In the genomic region with DNA sequence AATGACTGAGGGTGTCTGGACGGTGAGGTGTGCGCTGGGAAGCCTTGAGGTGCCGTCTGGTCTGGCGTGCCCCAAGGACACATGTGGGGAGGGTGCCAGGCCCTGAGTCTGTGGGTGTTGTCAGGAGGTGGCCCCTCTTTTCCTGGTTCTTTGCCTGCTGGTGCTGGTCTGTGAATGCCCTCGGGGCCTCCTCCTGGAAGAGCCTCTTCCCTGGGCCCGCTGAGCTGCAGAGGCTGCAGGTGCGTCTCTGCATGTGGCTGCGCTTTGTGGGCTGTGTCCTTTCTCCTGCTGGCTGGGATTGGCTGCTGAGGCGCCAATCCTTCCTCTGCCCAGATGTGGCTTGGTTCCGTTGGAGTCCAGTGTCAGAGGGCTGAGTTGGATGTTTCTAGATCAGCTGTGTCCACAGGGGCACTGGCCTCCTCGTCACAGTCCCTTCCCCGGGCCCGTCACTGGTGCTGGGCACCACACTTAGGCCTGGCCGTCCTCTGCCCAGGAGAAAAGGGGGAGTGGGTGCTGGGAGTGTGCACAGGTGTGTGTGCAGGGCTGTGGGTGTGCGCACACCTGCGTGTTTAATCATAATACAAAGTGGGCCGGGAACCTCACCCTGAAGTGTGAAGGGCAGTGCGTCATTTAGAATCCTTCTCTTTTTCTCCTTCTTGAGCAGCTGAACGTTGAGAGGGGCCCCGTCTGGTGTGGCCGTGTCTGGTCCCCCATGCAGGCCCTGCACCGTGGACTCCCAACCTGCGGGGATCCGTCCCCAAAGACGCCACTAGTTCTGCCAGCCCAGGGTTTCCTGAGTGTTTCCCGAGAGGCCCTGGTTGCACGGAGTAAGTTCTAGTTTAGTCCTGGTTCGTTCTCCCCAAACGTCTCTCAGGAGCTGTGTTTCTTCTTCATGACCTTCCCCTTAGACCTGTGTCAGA, we compare ENCODE assay signal across 26 cellular contexts. TPM values are rescaled to one million over a fixed set of nuclear protein-coding genes. Genes with fewer than 3 reads are reported as not detected.
DNase-seq lines count a peak whose midpoint lies in the region; ATAC-seq, FAIRE-seq and TF ChIP-seq lines count a peak whose summit lies in the region.
"Had no signal": no experiment of that assay in that cellular context is flagged by ENCODE, and none has a peak within 500 bp of the region (broad histone marks: within the 10 kb centered on the region; RNA-seq: fewer than 3 reads in every experiment).

No MANE protein-coding gene starts in this region.

- H3K27me3 Mint-ChIP-seq in T-helper 17 cell (no peaks in the 10 kb centered on the region), natural killer cell (ENCODE audit: low read depth in 2 of 2) (peaks cover 0 to 2% of the 10 kb centered on the region in 2 donors)
- H3K27me3 Mint-ChIP-seq in CD8-positive, alpha-beta memory T cell = no peaks in the 10 kb centered on the region
- H3K27me3 Mint-ChIP-seq: activated naive CD8-positive, alpha-beta T cell treated with anti-CD3 and anti-CD28 coated beads, Interleukin-2, amount 50 U/mL, for 24 hours; CD4-positive, CD25-positive, alpha-beta regulatory T cell; naive B cell; T-cell had no signal

- H3K4me3 Mint-ChIP-seq in T-helper 17 cell = no peak overlapping the region
- no peak overlapping the region for H3K4me3 Mint-ChIP-seq in natural killer cell
- peak overlapping the region in 1 of 7 donors; percentile 40 for H3K4me3 Mint-ChIP-seq in CD8-positive, alpha-beta memory T cell
- H3K4me3 Mint-ChIP-seq: activated naive CD8-positive, alpha-beta T cell treated with anti-CD3 and anti-CD28 coated beads, Interleukin-2, amount 50 U/mL, for 24 hours; naive B cell; T-cell had no signal

- peak overlapping the region; percentile 39 for H3K27ac Mint-ChIP-seq in T-helper 17 cell
- no peak overlapping the region for H3K27ac Mint-ChIP-seq in natural killer cell
- H3K27ac Mint-ChIP-seq in CD8-positive, alpha-beta memory T cell = peak overlapping the region in 1 of 8 donors; percentile 44
- H3K27ac Mint-ChIP-seq: activated naive CD8-positive, alpha-beta T cell treated with anti-CD3 and anti-CD28 coated beads, Interleukin-2, amount 50 U/mL, for 24 hours; CD4-positive, CD25-positive, alpha-beta regulatory T cell; T-cell had no signal

- ATAC-seq in right lobe of liver (no peak), HepG2 (no peak; the same call in 2 of the 3 replicates), T-helper 17 cell (no peak), natural killer cell (no peak), HG03354 (IDR thresholded peaks at IDR 0.05; ENCODE audit: poor library complexity, severe bottlenecking, unreplicated experiment) (no peak)
- ATAC-seq: activated naive CD8-positive, alpha-beta T cell treated with anti-CD3 and anti-CD28 coated beads, Interleukin-2, amount 50 U/mL, for 24 hours; left colon; T-cell had no signal

- H3K4me3 ChIP-seq in right lobe of liver (no peak overlapping the region), HepG2 (replicated peaks in 1 of 3; ENCODE audit: insufficient read depth in 1 of 3, low read depth in 2 of 3, low read length in 3 of 3) (no peak overlapping the region)
- H3K4me3 ChIP-seq in CD8-positive, alpha-beta memory T cell (ENCODE audit: low read length) = no peak overlapping the region

- TF ChIP-seq POLR2A in right lobe of liver (IDR thresholded peaks at IDR 0.05) = no peak
- TF ChIP-seq POLR2A in HepG2 (IDR thresholded peaks at IDR 0.05; ENCODE audit: insufficient read depth in 1 of 2, low read depth in 2 of 2, low read length in 2 of 2) = no peak

- no peak overlapping the region for H3K9ac ChIP-seq in HepG2 (ENCODE audit: insufficient read depth, low read depth, low read length)

- TF ChIP-seq CTCF in right lobe of liver (IDR thresholded peaks at IDR 0.05) (no peak), HepG2 (CRISPR knock-in tag; IDR thresholded peaks at IDR 0.05) (no peak), natural killer cell (IDR thresholded peaks at IDR 0.05) (no peak)

- no peak overlapping the region for H3K4me2 ChIP-seq in HepG2 (ENCODE audit: low read depth, low read length)

- H3K27ac ChIP-seq in right lobe of liver (no peak overlapping the region), HepG2 (ENCODE audit: extremely low read length, insufficient read depth, low read length) (no peak overlapping the region)
- H3K27ac ChIP-seq in CD8-positive, alpha-beta memory T cell (ENCODE audit: low read depth, low read length) = no peak overlapping the region

- H4K20me1 ChIP-seq in HepG2 (ENCODE audit: insufficient read depth, low read length) = no peaks in the 10 kb centered on the region

- H3K4me1 ChIP-seq in right lobe of liver (peaks cover 0 to 8% (median 0%) of the 10 kb centered on the region in 4 donors), HepG2 (ENCODE audit: insufficient read depth, low read length) (peaks cover 26% of the 10 kb centered on the region)
- no peaks in the 10 kb centered on the region for H3K4me1 ChIP-seq in CD8-positive, alpha-beta memory T cell (ENCODE audit: insufficient read depth, low read length)

- H3K36me3 ChIP-seq in right lobe of liver (no peaks in the 10 kb centered on the region), HepG2 (replicated peaks in 1 of 2; ENCODE audit: control insufficient read depth in 1 of 2, insufficient read depth in 2 of 2, low read length in 2 of 2) (no peaks in the 10 kb centered on the region)
- no peaks in the 10 kb centered on the region for H3K36me3 ChIP-seq in CD8-positive, alpha-beta memory T cell (ENCODE audit: insufficient read depth, low read length)

- H3K36me3 Mint-ChIP-seq in T-helper 17 cell (ENCODE audit: low read depth) = peaks cover 2% of the 10 kb centered on the region
- no peaks in the 10 kb centered on the region for H3K36me3 Mint-ChIP-seq in natural killer cell
- H3K36me3 Mint-ChIP-seq in CD8-positive, alpha-beta memory T cell = peaks cover 4 to 31% (median 6%) of the 10 kb centered on the region in 3 donors

- H3K9me3 ChIP-seq in right lobe of liver (no peaks in the 10 kb centered on the region), HepG2 (ENCODE audit: low read length) (no peaks in the 10 kb centered on the region), T-helper 17 cell (ENCODE audit: control insufficient read depth, low read length, poor library complexity, severe bottlenecking) (no peaks in the 10 kb centered on the region)
- no peaks in the 10 kb centered on the region for H3K9me3 ChIP-seq in CD8-positive, alpha-beta memory T cell (ENCODE audit: low read length)

- BruUV-seq in HepG2 (replicated peaks; lab: Mats Ljungman, UMichigan) = no TSS peak

- in situ Hi-C loops in HepG2 (cut with HindIII; ENCODE audit: extremely low pct_ligation_motif_present, low pct_unique_long_range_greater_than_20kb) = no loop called here

- H3K4me1 Mint-ChIP-seq in T-helper 17 cell = peaks cover 9% of the 10 kb centered on the region
- no peaks in the 10 kb centered on the region for H3K4me1 Mint-ChIP-seq in natural killer cell
- H3K4me1 Mint-ChIP-seq in CD8-positive, alpha-beta memory T cell = peaks cover 0 to 6% (median 0%) of the 10 kb centered on the region in 3 donors
- H3K4me1 Mint-ChIP-seq: activated naive CD8-positive, alpha-beta T cell treated with anti-CD3 and anti-CD28 coated beads, Interleukin-2, amount 50 U/mL, for 24 hours had no signal

- H3K9me3 Mint-ChIP-seq in natural killer cell = no peaks in the 10 kb centered on the region
- no peaks in the 10 kb centered on the region for H3K9me3 Mint-ChIP-seq in CD8-positive, alpha-beta memory T cell
- H3K9me3 Mint-ChIP-seq: activated naive CD8-positive, alpha-beta T cell treated with anti-CD3 and anti-CD28 coated beads, Interleukin-2, amount 50 U/mL, for 24 hours; CD4-positive, CD25-positive, alpha-beta regulatory T cell; naive B cell; T-cell had no signal

- TF ChIP-seq EP300 in HepG2 (IDR thresholded peaks at IDR 0.05; ENCODE audit: low read depth in 2 of 2, low read length in 2 of 2) (no peak), HepG2 (CRISPR knock-in tag; IDR thresholded peaks at IDR 0.05; ENCODE audit: borderline replicate concordance) (no peak)

- POLR2A ChIA-PET in HepG2 (lab: Yijun Ruan, JAX) = no interaction called here
- POLR2A ChIA-PET in CD8-positive, alpha-beta memory T cell (lab: Charles Lee) = no interaction called here

- intact Hi-C loops in right lobe of liver (cut with DNase I) = no loop called here
- intact Hi-C loops in HepG2 (cut with micrococcal nuclease; ENCODE audit: unreplicated experiment) = no loop called here
- intact Hi-C loops in natural killer cell (cut with micrococcal nuclease) = no loop called here

- CTCF ChIA-PET in HepG2 (lab: Yijun Ruan, JAX; ENCODE audit: low intra/inter-chr PET ratio, low total read pairs) = no interaction called here
- CTCF ChIA-PET in CD8-positive, alpha-beta memory T cell (lab: Charles Lee) = no interaction called here

- DNase-seq in right lobe of liver = peak in 2 of 3 donors; percentile 32 to 52
- no peak for DNase-seq in HepG2 (ENCODE audit: low spot score)
- no peak for DNase-seq in T-helper 17 cell
- DNase-seq in natural killer cell = peak; percentile 12
- DNase-seq in ureter (ENCODE audit: low spot score) = peak; percentile 39
- no peak for DNase-seq in SW 1271 (lab: John Stamatoyannopoulos, UW)
- no peak for DNase-seq in CD8-positive, alpha-beta memory T cell
- DNase-seq: activated CD4-positive, alpha-beta T cell treated with anti-CD3 and anti-CD28 coated beads, Interleukin-2, amount 50 U/mL, for 1 hour; activated naive CD8-positive, alpha-beta T cell treated with anti-CD3 and anti-CD28 coated beads, Interleukin-2, amount 50 U/mL, for 24 hours; CD4-positive, CD25-positive, alpha-beta regulatory T cell; DMS 273 treated with DMSO at 0.1 percent for 48 hours; effector CD4-positive, alpha-beta T cell; foreskin fibroblast; left colon; mesendoderm; naive B cell; NCI-H1092 treated with DMSO at 0.1 percent for 48 hours; NCI-H2081 treated with DMSO at 0.1 percent for 48 hours; NCI-H524 treated with DMSO at 0.1 percent for 48 hours; stimulated activated CD4-positive, alpha-beta T cell treated with anti-CD3 and anti-CD28 coated beads, Interleukin-4, amount 100 ng/mL, for 1 hour; stimulated activated naive CD4-positive, alpha-beta T cell had no signal

- no peak overlapping the region for H2AFZ ChIP-seq in HepG2 (ENCODE audit: low read length)

- WGBS in right lobe of liver (ENCODE audit: insufficient coverage, low coverage, low lambda C conversion rate, missing lambda C conversion rate) = 100% methylated on average over 7 of the region's 29 CpGs
- WGBS in HepG2 (ENCODE audit: low lambda C conversion rate) = 55% methylated on average over 27 of the region's 29 CpGs

- no peak for TF ChIP-seq RAD21 in HepG2 (CRISPR knock-in tag; IDR thresholded peaks at IDR 0.05)

- H3K79me2 ChIP-seq in HepG2 (ENCODE audit: insufficient read depth, low read length) = no peaks in the 10 kb centered on the region

- no peaks in the 10 kb centered on the region for H3K27me3 ChIP-seq in right lobe of liver
- peaks cover 25 to 79% of the 10 kb centered on the region in 2 experiments for H3K27me3 ChIP-seq in HepG2 (ENCODE audit: control insufficient read depth in 1 of 2, insufficient read depth in 2 of 2, low read length in 2 of 2)
- H3K27me3 ChIP-seq in CD8-positive, alpha-beta memory T cell (ENCODE audit: insufficient read depth, low read length, poor library complexity, severe bottlenecking) = no peaks in the 10 kb centered on the region

- FAIRE-seq in HepG2 (lab: Jason Lieb, UNC) = no peak
- FAIRE-seq: RCC 7860, TTC549 had no signal

RNA-seq across cellular contexts. Expression of a gene that starts 35.5 kb away (rescaled TPM):
- not detected for total RNA-seq in right lobe of liver
- not detected in 2 replicates for total RNA-seq in HepG2 (2016; rRNA removed; fragmentation: Illumina TruSeq; extraction: Trizol)
- total RNA-seq in HepG2 (2016; cell fraction: cytosol; rRNA removed; fragmentation: Illumina TruSeq; extraction: Trizol; ENCODE audit: low read depth) = not detected in 2 replicates
- total RNA-seq in HepG2 (2016; cell fraction: insoluble cytoplasmic fraction; rRNA removed; fragmentation: Illumina TruSeq; extraction: Trizol) = not detected in 2 replicates
- not detected in 2 replicates for total RNA-seq in HepG2 (2016; cell fraction: membrane; rRNA removed; fragmentation: Illumina TruSeq; extraction: Trizol)
- total RNA-seq in HepG2 (2016; cell fraction: nucleus; rRNA removed; fragmentation: Illumina TruSeq; extraction: Trizol) = not detected in 2 replicates
- not detected in 2 replicates for polyA plus RNA-seq in HepG2 (2011; rRNA removed)
- polyA plus RNA-seq in HepG2 (2011; cell fraction: cytosol; rRNA removed) = not detected in 2 replicates
- polyA plus RNA-seq in HepG2 (2011; cell fraction: nucleus; rRNA removed) = not detected in 2 replicates
- not detected in 2 replicates for polyA plus RNA-seq in HepG2 (2012)
- not detected in 2 replicates for polyA plus RNA-seq in HepG2 (2016; cell fraction: cytosol; fragmentation: Illumina TruSeq; extraction: Trizol; ENCODE audit: low read depth)
- not detected in 2 replicates for polyA plus RNA-seq in HepG2 (2016; cell fraction: insoluble cytoplasmic fraction; fragmentation: Illumina TruSeq; extraction: Trizol; ENCODE audit: low read depth)
- not detected in 2 replicates for polyA plus RNA-seq in HepG2 (2016; cell fraction: membrane; fragmentation: Illumina TruSeq; extraction: Trizol; ENCODE audit: low read depth)
- polyA plus RNA-seq in HepG2 (2016; cell fraction: nucleus; fragmentation: Illumina TruSeq; extraction: Trizol; ENCODE audit: insufficient read depth, low read depth) = not detected in 2 replicates
- not detected in 2 replicates for polyA minus RNA-seq in HepG2 (2011; rRNA and poly(A)+ RNA removed; ENCODE audit: low replicate concordance)
- not detected in 2 replicates for polyA minus RNA-seq in HepG2 (2011; cell fraction: cytosol; rRNA and poly(A)+ RNA removed)
- not detected in 2 replicates for polyA minus RNA-seq in HepG2 (2011; cell fraction: nucleus; rRNA and poly(A)+ RNA removed)
- total RNA-seq in T-helper 17 cell = under 1 TPM in 1 of 2 donors, not detected in 1; 0.12 TPM
- total RNA-seq in natural killer cell = 1 to 10 TPM in 1 of 3 donors, under 1 TPM in 2; 0.47 to 1.7 (median 0.68) TPM
- 0.21 TPM for total RNA-seq in ureter
- under 1 TPM; 0.11 to 0.18 TPM for total RNA-seq in CD8-positive, alpha-beta memory T cell
- polyA plus RNA-seq in CD8-positive, alpha-beta memory T cell = 0.23 TPM
- total RNA-seq: left colon had no signal
- polyA plus RNA-seq: CD4-positive, CD25-positive, alpha-beta regulatory T cell had no signal

RNA-seq across cellular contexts. Expression of a gene that starts 46.4 kb away (rescaled TPM):
- total RNA-seq in right lobe of liver = under 1 TPM in 3 of 6 experiments, not detected in 3; 0.19 to 0.61 (median 0.20) TPM
- total RNA-seq in HepG2 (2016; rRNA removed; fragmentation: Illumina TruSeq; extraction: Trizol) = not detected in 2 replicates
- total RNA-seq in HepG2 (2016; cell fraction: cytosol; rRNA removed; fragmentation: Illumina TruSeq; extraction: Trizol; ENCODE audit: low read depth) = not detected in 2 replicates
- 0.11 TPM in 1 of 2 replicates, not detected in the other for total RNA-seq in HepG2 (2016; cell fraction: insoluble cytoplasmic fraction; rRNA removed; fragmentation: Illumina TruSeq; extraction: Trizol)
- 0.09 TPM in 1 of 2 replicates, not detected in the other for total RNA-seq in HepG2 (2016; cell fraction: membrane; rRNA removed; fragmentation: Illumina TruSeq; extraction: Trizol)
- total RNA-seq in HepG2 (2016; cell fraction: nucleus; rRNA removed; fragmentation: Illumina TruSeq; extraction: Trizol) = 0.59 TPM in 1 of 2 replicates, not detected in the other
- 0.04 and 0.31 TPM in 2 replicates for polyA plus RNA-seq in HepG2 (2011; rRNA removed)
- 0.15 and 0.24 TPM in 2 replicates for polyA plus RNA-seq in HepG2 (2011; cell fraction: cytosol; rRNA removed)
- 0.18 and 0.19 TPM in 2 replicates for polyA plus RNA-seq in HepG2 (2011; cell fraction: nucleus; rRNA removed)
- not detected in 2 replicates for polyA plus RNA-seq in HepG2 (2012)
- 0.41 TPM in 1 of 2 replicates, not detected in the other for polyA plus RNA-seq in HepG2 (2016; cell fraction: cytosol; fragmentation: Illumina TruSeq; extraction: Trizol; ENCODE audit: low read depth)
- not detected in 2 replicates for polyA plus RNA-seq in HepG2 (2016; cell fraction: insoluble cytoplasmic fraction; fragmentation: Illumina TruSeq; extraction: Trizol; ENCODE audit: low read depth)
- not detected in 2 replicates for polyA plus RNA-seq in HepG2 (2016; cell fraction: membrane; fragmentation: Illumina TruSeq; extraction: Trizol; ENCODE audit: low read depth)
- not detected in 2 replicates for polyA plus RNA-seq in HepG2 (2016; cell fraction: nucleus; fragmentation: Illumina TruSeq; extraction: Trizol; ENCODE audit: insufficient read depth, low read depth)
- 0.70 TPM in 1 of 2 replicates, not detected in the other for polyA minus RNA-seq in HepG2 (2011; rRNA and poly(A)+ RNA removed; ENCODE audit: low replicate concordance)
- polyA minus RNA-seq in HepG2 (2011; cell fraction: cytosol; rRNA and poly(A)+ RNA removed) = not detected in 2 replicates
- polyA minus RNA-seq in HepG2 (2011; cell fraction: nucleus; rRNA and poly(A)+ RNA removed) = not detected in 2 replicates
- total RNA-seq in T-helper 17 cell = 10 to 100 TPM in 1 of 2 donors, 1 to 10 TPM in 1; 8.1 to 10.4 TPM
- under 1 TPM in 1 of 3 donors, not detected in 2; 0.45 TPM for total RNA-seq in natural killer cell
- 0.57 TPM for total RNA-seq in ureter
- total RNA-seq in CD8-positive, alpha-beta memory T cell = 10 to 100 TPM; 34.3 to 39.3 TPM
- polyA plus RNA-seq in CD8-positive, alpha-beta memory T cell = 41.8 TPM
- total RNA-seq: cerebellum had no signal

Comparison
In these comparisons a context has a peak if more than half of its experiments do, and no peak if none do; other contexts are left out.
1. DNase-seq: peak in right lobe of liver (2 of 3), natural killer cell (single experiment) and ureter (single experiment); none in HepG2 (single experiment), T-helper 17 cell (0 of 3), SW 1271 (0 of 2) and CD8-positive, alpha-beta memory T cell (0 of 5).